Comparison of ENCODE assay signal across 15 cellular contexts in the genomic region with DNA sequence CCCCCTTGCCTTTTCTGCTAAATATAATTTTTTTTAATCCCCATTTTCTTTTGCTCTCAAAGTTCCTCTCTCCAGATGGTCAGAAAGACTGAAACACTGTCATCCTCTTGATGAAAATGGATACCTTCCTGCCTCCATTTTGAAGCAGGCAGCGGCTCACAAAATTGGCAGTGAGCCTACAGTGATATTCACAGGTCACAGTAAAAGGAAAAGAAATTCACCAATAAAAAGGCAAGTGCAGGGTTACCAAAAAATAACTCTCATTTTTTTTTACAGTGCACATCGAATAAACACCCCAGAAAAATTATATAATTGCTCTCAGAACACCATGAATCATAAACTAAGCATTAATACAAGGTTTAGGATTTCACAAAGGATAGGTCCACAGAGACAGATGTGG.
DNase-seq lines count a peak whose midpoint lies in the region; ATAC-seq, FAIRE-seq and TF ChIP-seq lines count a peak whose summit lies in the region.
"Had no signal": no experiment of that assay in that cellular context is flagged by ENCODE, and none has a peak within 500 bp of the region (broad histone marks: within the 10 kb centered on the region; RNA-seq: fewer than 3 reads in every experiment).

No MANE protein-coding gene starts in this region.

- POLR2A ChIA-PET in HEK293 (lab: Yijun Ruan, JAX), result no interaction called here
- POLR2A ChIA-PET in activated CD4-positive, alpha-beta memory T cell treated with anti-CD3 and anti-CD28 coated beads, Interleukin-2, amount 10 ng/mL, durations not matched to agents 7 days and 5 days (lab: Charles Lee), result no interaction called here

- intact Hi-C loops in posterior cingulate gyrus (cut with DNase I), result no loop called here

- no peaks in the 10 kb centered on the region for H3K27me3 Mint-ChIP-seq in mesothelial cell of epicardium (ENCODE audit: low read depth)
- H3K27me3 Mint-ChIP-seq in activated CD4-positive, alpha-beta memory T cell treated with anti-CD3 and anti-CD28 coated beads, Interleukin-2, amount 10 ng/mL, durations not matched to agents 7 days and 5 days, result peaks cover 4% of the 10 kb centered on the region
- H3K27me3 Mint-ChIP-seq: activated naive CD8-positive, alpha-beta T cell; central memory CD8-positive, alpha-beta T cell; natural killer cell treated with Interleukin-12 subunit alpha and Interleukin-12 subunit beta and Interleukin-15 and Interleukin-18, amount 100 ng/mL, for 72 hours had no signal

- H3K4me3 Mint-ChIP-seq in mesothelial cell of epicardium, result no peak overlapping the region
- H3K4me3 Mint-ChIP-seq in activated CD4-positive, alpha-beta memory T cell treated with anti-CD3 and anti-CD28 coated beads, Interleukin-2, amount 10 ng/mL, durations not matched to agents 7 days and 5 days, result no peak overlapping the region
- H3K4me3 Mint-ChIP-seq: activated naive CD8-positive, alpha-beta T cell; CD14-positive monocyte; central memory CD8-positive, alpha-beta T cell; natural killer cell treated with Interleukin-12 subunit alpha and Interleukin-12 subunit beta and Interleukin-15 and Interleukin-18, amount 100 ng/mL, for 72 hours had no signal

- no peak overlapping the region for H3K27ac ChIP-seq in HEK293 (ENCODE audit: extremely low read depth, low read depth, low read length)
- H3K27ac ChIP-seq: HL-60, thoracic aorta had no signal

- FAIRE-seq in D721Med (lab: Jason Lieb, UNC), result no peak
- FAIRE-seq: small intestine had no signal

- no peak overlapping the region for H3K4me3 ChIP-seq in HEK293 (ENCODE audit: low read depth, low read length)
- H3K4me3 ChIP-seq: thoracic aorta had no signal

- H3K36me3 ChIP-seq in HEK293 (ENCODE audit: control insufficient read depth in 2 of 2, insufficient read depth in 1 of 2, low read length in 2 of 2), result peaks cover 0 to 2% of the 10 kb centered on the region in 2 experiments; a peak in 2 of 3 replicates

- DNase-seq in NCI-H2081 (lab: John Stamatoyannopoulos, UW) (peak; percentile 33 to 67), mesothelial cell of epicardium (ENCODE audit: low spot score in 2 of 2, unreplicated experiment in 2 of 2) (no peak), posterior cingulate gyrus (no peak), D721Med (ENCODE audit: insufficient read length, low spot score) (no peak)
- DNase-seq in activated CD4-positive, alpha-beta memory T cell treated with anti-CD3 and anti-CD28 coated beads, Interleukin-2, amount 10 ng/mL, durations not matched to agents 7 days and 5 days, result no peak
- DNase-seq in stimulated activated naive CD8-positive, alpha-beta T cell treated with anti-CD3 and anti-CD28 coated beads, Interleukin-15, Interleukin-2, amounts not matched to agents 100 U/mL and 50 U/mL, for 24 hours, result no peak
- DNase-seq: small intestine had no signal

- H3K36me3 Mint-ChIP-seq in mesothelial cell of epicardium, result peaks cover 21% of the 10 kb centered on the region
- no peaks in the 10 kb centered on the region for H3K36me3 Mint-ChIP-seq in activated CD4-positive, alpha-beta memory T cell treated with anti-CD3 and anti-CD28 coated beads, Interleukin-2, amount 10 ng/mL, durations not matched to agents 7 days and 5 days (ENCODE audit: low read depth)
- H3K36me3 Mint-ChIP-seq: activated naive CD8-positive, alpha-beta T cell; natural killer cell treated with Interleukin-12 subunit alpha and Interleukin-12 subunit beta and Interleukin-15 and Interleukin-18, amount 100 ng/mL, for 72 hours had no signal

- peak overlapping the region; percentile 72 for H3K27ac Mint-ChIP-seq in mesothelial cell of epicardium
- H3K27ac Mint-ChIP-seq in activated CD4-positive, alpha-beta memory T cell treated with anti-CD3 and anti-CD28 coated beads, Interleukin-2, amount 10 ng/mL, durations not matched to agents 7 days and 5 days, result no peak overlapping the region
- H3K27ac Mint-ChIP-seq: activated naive CD8-positive, alpha-beta T cell; CD14-positive monocyte; natural killer cell treated with Interleukin-12 subunit alpha and Interleukin-12 subunit beta and Interleukin-15 and Interleukin-18, amount 100 ng/mL, for 72 hours had no signal

- TF ChIP-seq CTCF in HEK293 (tag by site-specific recombination; IDR thresholded peaks at IDR 0.05), result no peak
- TF ChIP-seq CTCF in mesothelial cell of epicardium (IDR thresholded peaks at IDR 0.05; ENCODE audit: unreplicated experiment), result no peak
- no peak for TF ChIP-seq CTCF in D721Med (IDR thresholded peaks at IDR 0.05; ENCODE audit: insufficient read depth, missing control alignments)

- H3K9me3 ChIP-seq in HEK293 (ENCODE audit: control insufficient read depth, insufficient read depth, low read depth, low read length), result no peaks in the 10 kb centered on the region
- H3K9me3 ChIP-seq: thoracic aorta had no signal

- H3K9me3 Mint-ChIP-seq in mesothelial cell of epicardium, result no peaks in the 10 kb centered on the region
- no peaks in the 10 kb centered on the region for H3K9me3 Mint-ChIP-seq in activated CD4-positive, alpha-beta memory T cell treated with anti-CD3 and anti-CD28 coated beads, Interleukin-2, amount 10 ng/mL, durations not matched to agents 7 days and 5 days
- H3K9me3 Mint-ChIP-seq: central memory CD8-positive, alpha-beta T cell; natural killer cell treated with Interleukin-12 subunit alpha and Interleukin-12 subunit beta and Interleukin-15 and Interleukin-18, amount 100 ng/mL, for 72 hours had no signal

- peaks cover 16% of the 10 kb centered on the region for H3K4me1 Mint-ChIP-seq in mesothelial cell of epicardium
- no peaks in the 10 kb centered on the region for H3K4me1 Mint-ChIP-seq in activated CD4-positive, alpha-beta memory T cell treated with anti-CD3 and anti-CD28 coated beads, Interleukin-2, amount 10 ng/mL, durations not matched to agents 7 days and 5 days
- H3K4me1 Mint-ChIP-seq: central memory CD8-positive, alpha-beta T cell had no signal

- CTCF ChIA-PET in HEK293 (lab: Yijun Ruan, JAX), result no interaction called here
- CTCF ChIA-PET in activated CD4-positive, alpha-beta memory T cell treated with anti-CD3 and anti-CD28 coated beads, Interleukin-2, amount 10 ng/mL, durations not matched to agents 7 days and 5 days (lab: Charles Lee), result no interaction called here

- H3K4me1 ChIP-seq in HEK293 (ENCODE audit: control insufficient read depth, insufficient read depth, low read length), result peaks cover 12% of the 10 kb centered on the region; the same call in 1 of the 2 replicates

- ATAC-seq in SK-N-SH treated with all-trans-retinoic acid at 6 μM for 48 hours, result peak; percentile 54
- no peak for ATAC-seq in stimulated activated naive CD8-positive, alpha-beta T cell treated with anti-CD3 and anti-CD28 coated beads, Interleukin-15, Interleukin-2, amounts not matched to agents 100 U/mL and 50 U/mL, for 24 hours
- ATAC-seq: natural killer cell treated with Interleukin-12 subunit alpha and Interleukin-12 subunit beta and Interleukin-15 and Interleukin-18, amount 100 ng/mL, for 72 hours had no signal

TF ChIP-seq in HEK293, 187 proteins besides CTCF, POLR2A, EP300 and RAD21:
- TF ChIP-seq ZNF777 (tag by site-specific recombination; IDR thresholded peaks at IDR 0.05; ENCODE audit: borderline replicate concordance) (no peak), ZNF335 (tag by site-specific recombination; conservative IDR thresholded peaks at IDR 0.05) (peak; percentile 42; the same call in 1 of the 2 replicates), PRDM1 (tag by site-specific recombination; IDR thresholded peaks at IDR 0.05) (peak; percentile 55)
- TF ChIP-seq, protein P1, sequence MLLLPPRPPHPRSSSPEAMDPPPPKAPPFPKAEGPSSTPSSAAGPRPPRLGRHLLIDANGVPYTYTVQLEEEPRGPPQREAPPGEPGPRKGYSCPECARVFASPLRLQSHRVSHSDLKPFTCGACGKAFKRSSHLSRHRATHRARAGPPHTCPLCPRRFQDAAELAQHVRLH (tag by site-specific recombination; IDR thresholded peaks at IDR 0.05), result no peak
- TF ChIP-seq, protein P2, sequence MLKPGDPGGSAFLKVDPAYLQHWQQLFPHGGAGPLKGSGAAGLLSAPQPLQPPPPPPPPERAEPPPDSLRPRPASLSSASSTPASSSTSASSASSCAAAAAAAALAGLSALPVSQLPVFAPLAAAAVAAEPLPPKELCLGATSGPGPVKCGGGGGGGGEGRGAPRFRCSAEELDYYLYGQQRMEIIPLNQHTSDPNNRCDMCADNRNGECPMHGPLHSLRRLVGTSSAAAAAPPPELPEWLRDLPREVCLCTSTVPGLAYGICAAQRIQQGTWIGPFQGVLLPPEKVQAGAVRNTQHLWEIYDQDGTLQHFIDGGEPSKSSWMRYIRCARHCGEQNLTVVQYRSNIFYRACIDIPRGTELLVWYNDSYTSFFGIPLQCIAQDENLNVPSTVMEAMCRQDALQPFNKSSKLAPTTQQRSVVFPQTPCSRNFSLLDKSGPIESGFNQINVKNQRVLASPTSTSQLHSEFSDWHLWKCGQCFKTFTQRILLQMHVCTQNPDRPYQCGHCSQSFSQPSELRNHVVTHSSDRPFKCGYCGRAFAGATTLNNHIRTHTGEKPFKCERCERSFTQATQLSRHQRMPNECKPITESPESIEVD (tag by site-specific recombination; IDR thresholded peaks at IDR 0.05), result peak; percentile 62

TF ChIP-seq in SK-N-SH treated with all-trans-retinoic acid at 6 μM for 48 hours, 23 proteins besides CTCF, POLR2A, EP300 and RAD21 (continues in another document):
- TF ChIP-seq ESRRG (CRISPR knock-in tag; IDR thresholded peaks at IDR 0.05), result no peak
- no peak for TF ChIP-seq TCF4 (CRISPR knock-in tag; IDR thresholded peaks at IDR 0.05; ENCODE audit: borderline replicate concordance)
- no peak for TF ChIP-seq ZNF8 (CRISPR knock-in tag; IDR thresholded peaks at IDR 0.05)
- TF ChIP-seq ZC3H10 (CRISPR knock-in tag; IDR thresholded peaks at IDR 0.05), result no peak
- no peak for TF ChIP-seq GLIS3 (CRISPR knock-in tag; IDR thresholded peaks at IDR 0.05)

Comparison
In these comparisons a context has a peak if more than half of its experiments do, and no peak if none do; other contexts are left out.
1. DNase-seq: peak in NCI-H2081 (2 of 2); none in mesothelial cell of epicardium (0 of 2), posterior cingulate gyrus (0 of 10), activated CD4-positive, alpha-beta memory T cell treated with anti-CD3 and anti-CD28 coated beads, Interleukin-2, amount 10 ng/mL, durations not matched to agents 7 days and 5 days (single experiment), D721Med (single experiment) and stimulated activated naive CD8-positive, alpha-beta T cell treated with anti-CD3 and anti-CD28 coated beads, Interleukin-15, Interleukin-2, amounts not matched to agents 100 U/mL and 50 U/mL, for 24 hours (single experiment).